In the genomic region with DNA sequence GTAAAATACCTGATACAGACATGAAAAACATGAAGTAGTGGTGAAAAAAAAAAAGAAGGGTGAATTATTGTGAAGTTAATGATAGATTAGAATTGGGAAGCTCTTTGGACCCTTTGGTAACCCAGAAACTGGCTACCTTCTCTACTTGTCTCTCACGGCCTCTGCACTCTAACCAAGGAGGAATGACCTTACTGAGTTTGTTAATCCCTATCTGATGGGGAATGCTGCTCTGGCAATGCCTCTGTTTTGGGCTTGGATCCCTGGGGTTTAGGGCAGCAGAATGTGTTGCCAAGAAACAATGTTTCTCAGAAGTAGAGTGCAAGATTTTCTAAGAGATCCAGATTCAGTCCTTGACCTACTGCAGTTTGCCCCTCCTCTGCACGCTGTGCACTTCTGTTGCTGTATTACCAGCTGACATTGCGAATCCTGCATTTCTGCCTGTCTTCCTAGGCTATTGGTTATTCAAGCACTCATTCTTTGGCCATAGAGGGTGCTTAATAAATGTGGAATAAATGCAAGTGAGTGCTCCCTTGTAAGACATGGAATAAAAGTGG, we compare ENCODE assay signal across 18 cellular contexts.
"Had no signal": no experiment of that assay in that cellular context is flagged by ENCODE, and none has a peak within 500 bp of the region (broad histone marks: within the 10 kb centered on the region; RNA-seq: fewer than 3 reads in every experiment).

No MANE protein-coding gene starts in this region.

- ATAC-seq: activated CD4-positive, CD25-positive, alpha-beta regulatory T cell treated with anti-CD3 and anti-CD28 coated beads, Interleukin-2, amount 50 U/mL, for 24 hours; esophagus mucosa; left colon; mucosa of descending colon; pancreas; stimulated activated naive B cell treated with anti-CD40 and anti-IgM and Interleukin-4, amounts not matched to agents 10 μg/mL and 1 μg/mL and 100 μg/mL, for 72 hours had no signal

- H3K36me3 ChIP-seq: brain microvascular endothelial cell, pancreas, sigmoid colon, vagina had no signal

- H3K27ac ChIP-seq: brain microvascular endothelial cell, hepatocyte, pancreas, sigmoid colon, SJSA1, spleen, tibial nerve, vagina had no signal

- H3K9me3 ChIP-seq: mucosa of descending colon, pancreas, sigmoid colon, SJSA1, vagina had no signal

- H3K4me3 ChIP-seq: hepatocyte, mucosa of descending colon, pancreas, sigmoid colon, SJSA1, spleen, tibial nerve, vagina had no signal

- DNase-seq: activated gamma-delta T cell; amygdala; brain microvascular endothelial cell; effector CD4-positive, alpha-beta T cell; left colon; mucosa of descending colon; naive B cell; pancreas; sigmoid colon; spleen; stimulated activated CD4-positive, alpha-beta T cell treated with anti-CD3 and anti-CD28 coated beads, Interleukin-4, amount 100 ng/mL, for 4 hours; stimulated activated naive B cell treated with anti-CD40 and anti-IgM and Interleukin-4, amounts not matched to agents 10 μg/mL and 1 μg/mL and 100 μg/mL, for 72 hours had no signal

- H3K4me1 ChIP-seq: tibial nerve had no signal

- H3K27me3 ChIP-seq: brain microvascular endothelial cell, hepatocyte, pancreas, sigmoid colon, SJSA1, spleen, tibial nerve, vagina had no signal
